In the genomic region with DNA sequence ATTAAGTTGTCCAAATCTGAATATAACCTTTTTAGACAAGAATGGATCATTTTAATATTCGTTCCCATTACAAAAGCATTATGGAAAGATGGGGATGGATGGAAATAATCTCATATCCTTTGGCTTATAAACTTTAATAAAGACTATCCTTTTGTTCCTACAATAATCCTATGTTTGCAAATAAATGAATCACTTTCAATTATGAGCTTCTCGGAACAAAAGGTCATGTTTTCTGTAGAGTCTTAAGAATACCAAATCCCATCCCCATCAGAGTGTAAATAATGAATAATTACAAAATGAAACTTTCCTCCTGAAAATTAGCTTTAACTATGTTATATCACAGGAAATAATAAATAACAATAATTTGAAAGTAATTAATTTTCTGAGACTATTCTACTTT, we compare ENCODE assay signal across 26 cellular contexts.
A peak's percentile ranks its signal among the peaks of the same experiment; 100 is the strongest.
DNase-seq lines count a peak whose midpoint lies in the region; ATAC-seq, FAIRE-seq and TF ChIP-seq lines count a peak whose summit lies in the region.
"Had no signal": no experiment of that assay in that cellular context is flagged by ENCODE, and none has a peak within 500 bp of the region (broad histone marks: within the 10 kb centered on the region; RNA-seq: fewer than 3 reads in every experiment).

No MANE protein-coding gene starts in this region.

- H3K9ac ChIP-seq in PC-3 (ENCODE audit: low read length) = peak overlapping the region; percentile 67; the same call in 1 of the 2 replicates
- H3K9ac ChIP-seq: BLaER1 had no signal

- CTCF ChIA-PET in PC-3 (lab: Charles Lee) = interaction anchor here (0.7 to 1.0 kb wide), 3 partner anchors 150 to 538 kb away, joined by 3 read pairs; no protein-coding TSS in a partner anchor

- DNase-seq in PC-3 (peak; percentile 65), pancreas (no peak), thyroid gland (no peak), mesothelial cell of epicardium (ENCODE audit: low spot score in 2 of 2, unreplicated experiment in 2 of 2) (no peak)
- DNase-seq: 8988T; ACHN; BE2C; C1 segment of cervical spinal cord; CD4-positive, alpha-beta memory T cell; CD4-positive, CD25-positive, alpha-beta regulatory T cell; CD8-positive, alpha-beta memory T cell; COR-L47; DMS 273 treated with DMSO at 0.1 percent for 48 hours; DMS153; DMS79; DND-41; EL; GDM1 had no signal

- H3K4me2 ChIP-seq in PC-3 (ENCODE audit: low read length) = peak overlapping the region; percentile 76; the same call in 1 of the 2 replicates
- H3K4me2 ChIP-seq: BLaER1 had no signal

- H3K4me1 ChIP-seq in PC-3 (ENCODE audit: insufficient read depth, low read length) (peaks cover 36% of the 10 kb centered on the region), pancreas (peaks cover 0 to 3% (median 0%) of the 10 kb centered on the region in 3 donors), thyroid gland (peaks cover 2 to 3% of the 10 kb centered on the region in 2 donors)
- H3K4me1 ChIP-seq: BLaER1 had no signal

- TF ChIP-seq POLR2A in thyroid gland (IDR thresholded peaks at IDR 0.05) = no peak

- peak; percentile 43 for FAIRE-seq in endometrium (lab: Jason Lieb, UNC)
- peak; percentile 47 for FAIRE-seq in pancreas (lab: Jason Lieb, UNC)
- FAIRE-seq: GM12878, GM12892, GM18507, GM19239 had no signal

- H3K4me1 Mint-ChIP-seq in mesothelial cell of epicardium = peaks cover 31% of the 10 kb centered on the region
- H3K4me1 Mint-ChIP-seq: CD14-positive monocyte; CD4-positive, alpha-beta memory T cell; CD4-positive, CD25-positive, alpha-beta regulatory T cell; CD8-positive, alpha-beta memory T cell had no signal

- H3K36me3 ChIP-seq in PC-3 (ENCODE audit: low read depth, low read length) = no peaks in the 10 kb centered on the region
- H3K36me3 ChIP-seq in pancreas = no peaks in the 10 kb centered on the region
- no peaks in the 10 kb centered on the region for H3K36me3 ChIP-seq in thyroid gland
- H3K36me3 ChIP-seq: BE2C, BLaER1 had no signal

- no peaks in the 10 kb centered on the region for H4K20me1 ChIP-seq in PC-3 (ENCODE audit: low read length)
- H4K20me1 ChIP-seq: BLaER1 had no signal

- no peaks in the 10 kb centered on the region for H3K27me3 Mint-ChIP-seq in mesothelial cell of epicardium (ENCODE audit: low read depth)
- H3K27me3 Mint-ChIP-seq: CD4-positive, alpha-beta memory T cell; CD4-positive, CD25-positive, alpha-beta regulatory T cell; CD8-positive, alpha-beta memory T cell had no signal

- POLR2A ChIA-PET in PC-3 (lab: Charles Lee; ENCODE audit: unreplicated experiment) = interaction anchor here (0.5 kb wide), 1 partner anchor 177 kb away, joined by 4 read pairs; no protein-coding TSS in a partner anchor

- H3K4me3 ChIP-seq in PC-3 (ENCODE audit: low read length) = no peak overlapping the region
- no peak overlapping the region for H3K4me3 ChIP-seq in pancreas
- H3K4me3 ChIP-seq in thyroid gland (replicated peaks in 1 of 3) = no peak overlapping the region
- H3K4me3 ChIP-seq: BLaER1, GM12878 had no signal

- H3K27ac ChIP-seq in PC-3 (ENCODE audit: low read length) (peak overlapping the region; percentile 93), pancreas (no peak overlapping the region), thyroid gland (no peak overlapping the region)
- H3K27ac ChIP-seq: BLaER1 had no signal

- no TSS peak for BruUV-seq in PC-3 (replicated peaks; lab: Mats Ljungman, UMichigan)

- intact Hi-C loops in PC-3 (cut with micrococcal nuclease) (loop anchor here (2.0 to 10.0 kb wide), 7 partner anchors 15 to 334 kb away; a partner anchor contains a TSS), pancreas (cut with DNase I) (no loop called here), thyroid gland (cut with DNase I) (no loop called here)

- no peaks in the 10 kb centered on the region for H3K79me2 ChIP-seq in PC-3 (ENCODE audit: low read length)

- no peaks in the 10 kb centered on the region for H3F3A ChIP-seq in PC-3 (ENCODE audit: low read length, unreplicated experiment)

- TF ChIP-seq CTCF in PC-3 (conservative IDR thresholded peaks at IDR 0.05; ENCODE audit: low read depth, low read length) (no peak), pancreas (IDR thresholded peaks at IDR 0.05) (no peak), thyroid gland (IDR thresholded peaks at IDR 0.05) (no peak), mesothelial cell of epicardium (IDR thresholded peaks at IDR 0.05; ENCODE audit: unreplicated experiment) (no peak)

- no peak overlapping the region for H2AFZ ChIP-seq in PC-3 (ENCODE audit: low read length)

- H3K9me2 ChIP-seq in PC-3 (replicated peaks; ENCODE audit: low read length) = no peaks in the 10 kb centered on the region

- WGBS in pancreas, 2 donors = 55 to 66% methylated on average over 2 of the region's 2 CpGs
- 93% methylated on average over 2 of the region's 2 CpGs for WGBS in thyroid gland, 2 donors

- H3K4me3 Mint-ChIP-seq in mesothelial cell of epicardium = no peak overlapping the region
- H3K4me3 Mint-ChIP-seq: CD14-positive monocyte; CD4-positive, alpha-beta memory T cell; CD4-positive, CD25-positive, alpha-beta regulatory T cell; CD8-positive, alpha-beta memory T cell had no signal

- no peaks in the 10 kb centered on the region for H3K9me3 ChIP-seq in PC-3 (ENCODE audit: low read length)
- H3K9me3 ChIP-seq in pancreas = no peaks in the 10 kb centered on the region
- H3K9me3 ChIP-seq in thyroid gland = no peaks in the 10 kb centered on the region
- H3K9me3 ChIP-seq: BE2C, BLaER1 had no signal

- no peaks in the 10 kb centered on the region for H3K36me3 Mint-ChIP-seq in mesothelial cell of epicardium
- H3K36me3 Mint-ChIP-seq: CD14-positive monocyte; CD4-positive, alpha-beta memory T cell; CD4-positive, CD25-positive, alpha-beta regulatory T cell; CD8-positive, alpha-beta memory T cell had no signal

- no peaks in the 10 kb centered on the region for H3K9me3 Mint-ChIP-seq in mesothelial cell of epicardium
- H3K9me3 Mint-ChIP-seq: CD8-positive, alpha-beta memory T cell had no signal

- H3K27me3 ChIP-seq in PC-3 (ENCODE audit: low read length) (no peaks in the 10 kb centered on the region), pancreas (no peaks in the 10 kb centered on the region), thyroid gland (no peaks in the 10 kb centered on the region)
- H3K27me3 ChIP-seq: BE2C, BLaER1 had no signal

- peak; percentile 56 for ATAC-seq in PC-3
- no peak for ATAC-seq in pancreas
- no peak for ATAC-seq in GM18909 (IDR thresholded peaks at IDR 0.05; ENCODE audit: poor library complexity, unreplicated experiment)
- ATAC-seq: GM12878 had no signal

- no peak overlapping the region for H3K27ac Mint-ChIP-seq in mesothelial cell of epicardium
- H3K27ac Mint-ChIP-seq: CD14-positive monocyte; CD4-positive, alpha-beta memory T cell; CD4-positive, CD25-positive, alpha-beta regulatory T cell; CD8-positive, alpha-beta memory T cell had no signal
